1 cellular context compared by ENCODE assay signal in the genomic region with DNA sequence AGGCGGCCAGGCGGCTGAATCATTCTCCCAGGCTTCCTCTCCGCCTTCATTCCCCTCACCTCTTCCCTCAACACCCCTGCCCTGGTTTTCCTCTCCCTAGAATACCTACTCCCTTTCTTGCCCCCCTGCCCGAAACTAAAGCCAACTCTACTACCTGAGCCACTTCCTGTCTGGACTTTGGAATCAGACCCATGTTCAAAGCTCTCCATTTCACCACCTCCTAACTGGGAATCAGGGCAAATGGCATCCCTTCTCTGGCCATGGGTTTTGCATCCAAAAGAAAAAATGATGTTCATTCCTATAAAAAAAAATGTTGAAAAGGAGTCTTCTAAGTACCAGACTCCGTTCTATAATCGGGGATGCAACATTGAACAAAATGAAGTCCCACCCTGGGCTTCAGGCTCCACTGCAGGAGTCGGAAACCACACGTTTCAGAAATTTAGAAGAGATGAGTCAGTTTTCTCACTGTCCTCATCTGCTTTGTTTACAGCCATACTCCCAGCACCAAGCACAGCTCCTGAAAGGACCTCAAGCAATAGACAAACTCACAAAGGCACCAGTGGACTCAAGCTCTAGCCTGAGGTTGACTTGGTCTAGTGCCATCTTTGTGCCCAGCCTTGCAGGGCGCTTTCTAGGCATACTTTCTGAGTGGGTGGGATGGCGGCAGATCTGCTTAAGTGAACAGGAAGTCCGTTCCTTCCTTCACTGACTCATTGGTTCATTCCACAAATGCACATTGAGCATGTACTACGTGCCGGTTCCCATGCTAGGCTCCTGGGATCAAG.
TF ChIP-seq lines count a peak whose summit lies in the region.

No MANE protein-coding gene starts in this region.

TF ChIP-seq in neural cell, 6 proteins besides CTCF, POLR2A, EP300 and RAD21:
- TF ChIP-seq, protein P1, sequence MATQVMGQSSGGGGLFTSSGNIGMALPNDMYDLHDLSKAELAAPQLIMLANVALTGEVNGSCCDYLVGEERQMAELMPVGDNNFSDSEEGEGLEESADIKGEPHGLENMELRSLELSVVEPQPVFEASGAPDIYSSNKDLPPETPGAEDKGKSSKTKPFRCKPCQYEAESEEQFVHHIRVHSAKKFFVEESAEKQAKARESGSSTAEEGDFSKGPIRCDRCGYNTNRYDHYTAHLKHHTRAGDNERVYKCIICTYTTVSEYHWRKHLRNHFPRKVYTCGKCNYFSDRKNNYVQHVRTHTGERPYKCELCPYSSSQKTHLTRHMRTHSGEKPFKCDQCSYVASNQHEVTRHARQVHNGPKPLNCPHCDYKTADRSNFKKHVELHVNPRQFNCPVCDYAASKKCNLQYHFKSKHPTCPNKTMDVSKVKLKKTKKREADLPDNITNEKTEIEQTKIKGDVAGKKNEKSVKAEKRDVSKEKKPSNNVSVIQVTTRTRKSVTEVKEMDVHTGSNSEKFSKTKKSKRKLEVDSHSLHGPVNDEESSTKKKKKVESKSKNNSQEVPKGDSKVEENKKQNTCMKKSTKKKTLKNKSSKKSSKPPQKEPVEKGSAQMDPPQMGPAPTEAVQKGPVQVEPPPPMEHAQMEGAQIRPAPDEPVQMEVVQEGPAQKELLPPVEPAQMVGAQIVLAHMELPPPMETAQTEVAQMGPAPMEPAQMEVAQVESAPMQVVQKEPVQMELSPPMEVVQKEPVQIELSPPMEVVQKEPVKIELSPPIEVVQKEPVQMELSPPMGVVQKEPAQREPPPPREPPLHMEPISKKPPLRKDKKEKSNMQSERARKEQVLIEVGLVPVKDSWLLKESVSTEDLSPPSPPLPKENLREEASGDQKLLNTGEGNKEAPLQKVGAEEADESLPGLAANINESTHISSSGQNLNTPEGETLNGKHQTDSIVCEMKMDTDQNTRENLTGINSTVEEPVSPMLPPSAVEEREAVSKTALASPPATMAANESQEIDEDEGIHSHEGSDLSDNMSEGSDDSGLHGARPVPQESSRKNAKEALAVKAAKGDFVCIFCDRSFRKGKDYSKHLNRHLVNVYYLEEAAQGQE (IDR thresholded peaks at IDR 0.05; ENCODE audit: borderline replicate concordance), result no peak
- TF ChIP-seq MXI1 (conservative IDR thresholded peaks at IDR 0.05; ENCODE audit: poor library complexity, severe bottlenecking) (no peak), EZH2 (IDR thresholded peaks at IDR 0.05; ENCODE audit: borderline replicate concordance, insufficient read depth, low read length, poor library complexity, severe bottlenecking) (no peak), POLR2AphosphoS5 (IDR thresholded peaks at IDR 0.05) (no peak), SMC3 (conservative IDR thresholded peaks at IDR 0.05; ENCODE audit: poor library complexity) (no peak), TAF1 (IDR thresholded peaks at IDR 0.05; ENCODE audit: low read depth) (no peak)
